Comparison of ENCODE assay signal across 8 cellular contexts in the genomic region with DNA sequence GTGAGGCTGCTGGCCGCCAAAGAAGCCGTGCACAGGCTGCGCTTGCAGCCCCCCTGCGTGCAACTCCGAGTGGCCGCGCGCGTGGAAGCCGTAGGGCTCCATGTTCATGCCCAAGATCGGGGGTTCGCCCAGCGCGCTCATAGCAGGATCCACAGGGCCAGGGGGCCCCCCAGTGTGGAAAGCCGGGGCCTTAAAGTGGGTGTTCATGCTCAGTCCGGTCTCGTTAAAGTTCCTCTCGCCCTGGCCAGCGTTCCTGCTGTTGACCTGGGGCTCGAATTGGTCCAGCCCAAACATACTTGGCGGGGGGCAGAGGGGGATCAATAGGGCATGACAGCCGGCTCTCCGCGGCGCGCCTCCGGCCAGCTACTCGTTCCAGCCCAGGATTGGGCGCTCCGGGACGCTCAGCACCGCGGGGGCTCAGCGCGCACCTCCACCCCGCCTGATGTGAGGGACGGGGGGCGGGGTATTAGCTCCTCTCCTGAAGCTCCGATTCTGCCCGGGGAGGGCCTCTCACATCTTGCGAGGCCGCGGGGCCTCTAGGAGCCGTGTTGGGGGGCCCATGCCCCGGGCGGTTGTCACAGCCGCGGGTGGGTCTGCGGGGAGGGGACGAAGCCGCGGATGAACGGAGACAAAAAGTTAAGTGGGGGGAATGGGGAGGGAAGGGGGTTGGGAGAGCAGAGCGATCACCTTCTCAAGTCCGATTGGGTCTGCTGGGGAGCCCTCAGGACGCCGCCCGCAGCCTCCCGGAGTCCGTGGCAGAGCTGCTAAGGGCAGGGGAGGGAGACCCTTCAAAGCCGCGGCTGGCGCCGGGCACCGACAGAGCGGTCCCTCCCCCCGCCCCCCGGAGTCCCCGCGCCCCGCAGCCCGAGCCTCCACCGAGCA. TPM values are rescaled to one million over a fixed set of nuclear protein-coding genes. Genes with fewer than 3 reads are reported as not detected.
DNase-seq lines count a peak whose midpoint lies in the region; ATAC-seq and TF ChIP-seq lines count a peak whose summit lies in the region.

No MANE protein-coding gene starts in this region.

- no peak overlapping the region for H3K27ac Mint-ChIP-seq in T-cell

- H3K9me3 ChIP-seq in psoas muscle = no peaks in the 10 kb centered on the region

- H3K4me3 Mint-ChIP-seq in T-cell = peak overlapping the region; percentile 50 to 85 (median 54)

- ATAC-seq in T-cell (replicated peaks in 1 of 4) = no peak
- peak; percentile 25 to 46 (median 39) for ATAC-seq in psoas muscle
- ATAC-seq in HG03196 (IDR thresholded peaks at IDR 0.05; ENCODE audit: unreplicated experiment) = no peak
- no peak for ATAC-seq in GM21360 (IDR thresholded peaks at IDR 0.05; ENCODE audit: unreplicated experiment)
- no peak for ATAC-seq in HG02623 (IDR thresholded peaks at IDR 0.05; ENCODE audit: unreplicated experiment)

- H3K9me3 Mint-ChIP-seq in T-cell = no peaks in the 10 kb centered on the region

- DNase-seq in EH (ENCODE audit: low read depth) (peak; percentile 4), T-cell (no peak), head of caudate nucleus (peak in 40 of 42 donors; percentile 34 to 90 (median 74)), psoas muscle (peak; percentile 40 to 70), NAMALWA (ENCODE audit: low spot score) (no peak)

- peak overlapping the region; percentile 95 for H3K4me3 ChIP-seq in psoas muscle

- CTCF ChIA-PET in T-cell (lab: Charles Lee) = interaction anchor here in 1 of 2 donors (0.7 kb wide), 1 partner anchor 881 kb away, joined by 3 read pairs; no protein-coding TSS in a partner anchor

- TF ChIP-seq CTCF in psoas muscle (IDR thresholded peaks at IDR 0.05) = no peak

- intact Hi-C loops in head of caudate nucleus (cut with DNase I) (loop anchor here (10.0 kb wide), 2 partner anchors 86 to 1046 kb away; no protein-coding TSS in a partner anchor), psoas muscle (cut with DNase I) (loop anchor here in 1 of 2 donors (5.0 to 10.0 kb wide), 5 partner anchors 163 to 1126 kb away; no protein-coding TSS in a partner anchor)

- H3K36me3 Mint-ChIP-seq in T-cell = no peaks in the 10 kb centered on the region

- no peaks in the 10 kb centered on the region for H3K27me3 ChIP-seq in psoas muscle (ENCODE audit: insufficient read depth in 3 of 3, low read length in 2 of 3)

- H3K27ac ChIP-seq in psoas muscle = peak overlapping the region; percentile 94

- peaks cover 11 to 21% (median 21%) of the 10 kb centered on the region in 3 donors for H3K4me1 Mint-ChIP-seq in T-cell

- H3K27me3 Mint-ChIP-seq in T-cell = peaks cover 11 to 18% of the 10 kb centered on the region in 2 donors

- H3K4me1 ChIP-seq in psoas muscle = peaks cover 39% of the 10 kb centered on the region

- 1 to 2% (median 1%) methylated on average over 54 to 73 of the region's 73 CpGs for WGBS in psoas muscle, 3 donors

- POLR2A ChIA-PET in T-cell (lab: Charles Lee) = interaction anchor here in 1 of 2 donors (0.7 kb wide), 1 partner anchor 225 kb away, joined by 4 read pairs; no protein-coding TSS in a partner anchor

- H3K36me3 ChIP-seq in psoas muscle (ENCODE audit: insufficient read depth in 1 of 2, low read depth in 1 of 2) = no peaks in the 10 kb centered on the region

RNA-seq across cellular contexts. Expression of a gene that starts 1.1 kb away (rescaled TPM):
- total RNA-seq in T-cell (under 1 TPM; 0.22 to 0.43 (median 0.32) TPM), psoas muscle (10 to 100 TPM in 3 of 4 donors, 1 to 10 TPM in 1; 7.3 to 39.3 (median 21.3) TPM)
- 10 to 100 TPM in 2 of 3 donors, 1 to 10 TPM in 1; 4.3 to 17.6 (median 14.8) TPM for polyA plus RNA-seq in psoas muscle

Comparison
In these comparisons a context has a peak if more than half of its experiments do, and no peak if none do; other contexts are left out.
1. DNase-seq: peak in EH (single experiment), head of caudate nucleus (40 of 42) and psoas muscle (2 of 2); none in T-cell (0 of 34) and NAMALWA (single experiment).
2. ATAC-seq: peak in psoas muscle (4 of 4); none in T-cell (0 of 4), HG03196 (single experiment), GM21360 (single experiment) and HG02623 (single experiment).
3. RNA of a gene that starts 1.1 kb away (total RNA-seq): 7.3 to 39.3 TPM in psoas muscle; 0.22 to 0.43 TPM in T-cell; every median in the first group is over 4 times any median in the second.